In the genomic region with DNA sequence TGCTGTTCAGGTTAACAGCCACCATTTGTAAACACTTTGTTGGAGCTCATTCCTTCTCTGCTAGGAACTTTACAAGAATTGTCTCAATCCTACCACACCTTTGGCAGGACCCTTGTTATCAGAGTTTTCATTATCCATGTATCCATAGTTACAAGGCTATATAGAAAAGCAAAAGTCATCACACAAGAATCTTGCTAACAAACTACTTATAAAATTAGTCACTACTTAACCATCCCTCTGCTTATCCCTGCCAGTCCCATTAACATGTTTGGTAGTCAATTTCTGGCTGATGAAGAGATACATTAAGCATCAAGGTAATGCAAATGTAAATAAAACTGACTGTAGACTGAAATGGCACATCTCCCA, we compare ENCODE assay signal across 11 cellular contexts. TPM values are rescaled to one million over a fixed set of nuclear protein-coding genes. Genes with fewer than 3 reads are reported as not detected.
DNase-seq lines count a peak whose midpoint lies in the region; ATAC-seq and TF ChIP-seq lines count a peak whose summit lies in the region.
"Had no signal": no experiment of that assay in that cellular context is flagged by ENCODE, and none has a peak within 500 bp of the region (broad histone marks: within the 10 kb centered on the region; RNA-seq: fewer than 3 reads in every experiment).

No MANE protein-coding gene starts in this region.

- H3K36me3 ChIP-seq in RWPE2 (ENCODE audit: low read depth), result no peaks in the 10 kb centered on the region
- H3K36me3 ChIP-seq in esophagus muscularis mucosa, result peaks cover 0 to 3% (median 0%) of the 10 kb centered on the region in 4 donors

- intact Hi-C loops in esophagus muscularis mucosa (cut with DNase I), result no loop called here

- peak; percentile 95 for ATAC-seq in RWPE2 (ENCODE audit: low read depth)
- ATAC-seq in HG03354 (IDR thresholded peaks at IDR 0.05; ENCODE audit: poor library complexity, severe bottlenecking, unreplicated experiment), result no peak
- ATAC-seq: natural killer cell treated with Interleukin-12 subunit alpha and Interleukin-12 subunit beta and Interleukin-15 and Interleukin-18, amount 100 ng/mL, for 72 hours had no signal

- no peak for TF ChIP-seq EP300 in esophagus muscularis mucosa (IDR thresholded peaks at IDR 0.05)

- TF ChIP-seq CTCF in AG10803 (conservative IDR thresholded peaks at IDR 0.05; ENCODE audit: low read length), result no peak
- TF ChIP-seq CTCF in RWPE2 (IDR thresholded peaks at IDR 0.05; ENCODE audit: poor library complexity, severe bottlenecking), result no peak
- no peak for TF ChIP-seq CTCF in esophagus muscularis mucosa (IDR thresholded peaks at IDR 0.05)

- peak; percentile 72 for DNase-seq in AG10803 (ENCODE audit: low read depth)
- no peak for DNase-seq in RWPE2 (ENCODE audit: low spot score)
- DNase-seq in glomerular visceral epithelial cell (ENCODE audit: extremely low spot score), result peak; percentile 31
- no peak for DNase-seq in esophagus muscularis mucosa (ENCODE audit: extremely low spot score)
- DNase-seq in NK-92 treated with Interleukin-12 subunit alpha and Interleukin-12 subunit beta, amount 100 ng/mL, for 24 hours (lab: John Stamatoyannopoulos, UW), result no peak
- DNase-seq: activated naive CD4-positive, alpha-beta T cell treated with anti-CD3 and anti-CD28 coated beads, Interleukin-2, amount 10 ng/mL, durations not matched to agents 7 days and 5 days; AML-193; effector CD4-positive, alpha-beta T cell; NCI-H510A had no signal

- H3K27ac ChIP-seq in RWPE2 (ENCODE audit: poor library complexity, severe bottlenecking), result peak overlapping the region; percentile 68
- H3K27ac ChIP-seq in esophagus muscularis mucosa (replicated peaks in 1 of 4), result peak overlapping the region in 1 of 4 donors; percentile 19

- H3K4me3 ChIP-seq in AG10803 (ENCODE audit: low read length) (no peak overlapping the region), RWPE2 (ENCODE audit: severe bottlenecking) (no peak overlapping the region), esophagus muscularis mucosa (no peak overlapping the region)

- H3K4me1 ChIP-seq in RWPE2 (ENCODE audit: insufficient read depth, poor library complexity, severe bottlenecking), result peaks cover 11% of the 10 kb centered on the region
- peaks cover 0 to 12% (median 10%) of the 10 kb centered on the region in 4 donors for H3K4me1 ChIP-seq in esophagus muscularis mucosa

- H3K27me3 ChIP-seq in RWPE2 (ENCODE audit: insufficient read depth, poor library complexity, severe bottlenecking) (no peaks in the 10 kb centered on the region), esophagus muscularis mucosa (no peaks in the 10 kb centered on the region)

- H3K9me3 ChIP-seq in RWPE2 (ENCODE audit: severe bottlenecking), result no peaks in the 10 kb centered on the region
- H3K9me3 ChIP-seq in esophagus muscularis mucosa, result no peaks in the 10 kb centered on the region

- no peak for TF ChIP-seq POLR2A in esophagus muscularis mucosa (IDR thresholded peaks at IDR 0.05; ENCODE audit: low read depth)

RNA-seq across cellular contexts. Expression of a gene that starts 10.4 kb away (rescaled TPM):
- 1 to 10 TPM; 2.1 to 5.4 (median 4.0) TPM for total RNA-seq in esophagus muscularis mucosa

RNA-seq across cellular contexts. Expression of a gene that starts 10.6 kb away (rescaled TPM):
- 10 to 100 TPM; 30.0 to 41.9 (median 33.7) TPM for total RNA-seq in esophagus muscularis mucosa

RNA-seq across cellular contexts. Expression of a gene that starts 13.2 kb away (rescaled TPM):
- 10 to 100 TPM in 2 of 4 donors, 1 to 10 TPM in 2; 7.1 to 13.5 (median 9.2) TPM for total RNA-seq in esophagus muscularis mucosa

RNA-seq across cellular contexts. Expression of a gene that starts 19.6 kb away (rescaled TPM):
- 1 to 10 TPM; 1.7 to 4.6 (median 3.0) TPM for total RNA-seq in esophagus muscularis mucosa

RNA-seq across cellular contexts. Expression of a gene that starts 23.2 kb away (rescaled TPM):
- total RNA-seq in esophagus muscularis mucosa, result 10 to 100 TPM; 10.8 to 16.1 (median 13.0) TPM

Comparison
In these comparisons a context has a peak if more than half of its experiments do, and no peak if none do; other contexts are left out.
1. DNase-seq: peak in AG10803 (single experiment) and glomerular visceral epithelial cell (single experiment); none in RWPE2 (single experiment), esophagus muscularis mucosa (single experiment) and NK-92 treated with Interleukin-12 subunit alpha and Interleukin-12 subunit beta, amount 100 ng/mL, for 24 hours (single experiment).